Comparison of ENCODE assay signal across 8 cellular contexts in genomic region chr11:2883717-2884423, GRCh38. TPM values are rescaled to one million over a fixed set of nuclear protein-coding genes. Genes with fewer than 3 reads are reported as not detected.
DNase-seq lines count a peak whose midpoint lies in the region; ATAC-seq and TF ChIP-seq lines count a peak whose summit lies in the region.

No MANE protein-coding gene starts in this region.

- CTCF ChIA-PET in CD4-positive, alpha-beta T cell (lab: Charles Lee): interaction anchor here (0.8 to 1.1 kb wide), 2 partner anchors 8 to 351 kb away, joined by 3 to 4 read pairs; no protein-coding TSS in a partner anchor

- no peaks in the 10 kb centered on the region for H3K9me3 Mint-ChIP-seq in CD4-positive, alpha-beta T cell

- WGBS in ovary, 3 donors: 1 to 2% (median 1%) methylated on average over 68 to 90 of the region's 90 CpGs

- H3K27ac ChIP-seq in CD4-positive, alpha-beta T cell (ENCODE audit: low read depth, low read length): no peak overlapping the region
- H3K27ac ChIP-seq in SJSA1 (0 out of 2 replicates have a peak overlapping the region, but pooled peaks have one; percentile 4), ovary (peak overlapping the region; percentile 87 to 93)

- peaks cover 19% of the 10 kb centered on the region for H3K4me1 Mint-ChIP-seq in CD4-positive, alpha-beta T cell (ENCODE audit: low read depth)

- no peak for TF ChIP-seq POLR2A in ovary (IDR thresholded peaks at IDR 0.05)

- H3K4me3 ChIP-seq in SJSA1: peak overlapping the region; percentile 69
- H3K4me3 ChIP-seq in foreskin fibroblast (ENCODE audit: low read depth in 1 of 2, low read length in 2 of 2): peak overlapping the region; percentile 48 to 64
- H3K4me3 ChIP-seq in ovary: peak overlapping the region; percentile 75

- peak overlapping the region; percentile 80 for H3K4me3 Mint-ChIP-seq in CD4-positive, alpha-beta T cell

- H3K4me1 ChIP-seq in SJSA1 (replicated peaks) (peaks cover 26% of the 10 kb centered on the region), ovary (ENCODE audit: insufficient read depth) (peaks cover 5% of the 10 kb centered on the region)

- H3K36me3 ChIP-seq in SJSA1 (no peaks in the 10 kb centered on the region; the same call in 1 of the 2 replicates), ovary (no peaks in the 10 kb centered on the region)

- H3K27me3 ChIP-seq in CD4-positive, alpha-beta T cell (ENCODE audit: control insufficient read depth, insufficient read depth, low read length): peaks cover 4% of the 10 kb centered on the region
- H3K27me3 ChIP-seq in SJSA1 (replicated peaks) (peaks cover 14% of the 10 kb centered on the region), ovary (no peaks in the 10 kb centered on the region)

- no peaks in the 10 kb centered on the region for H3K27me3 Mint-ChIP-seq in CD4-positive, alpha-beta T cell

- ATAC-seq in CD4-positive, alpha-beta T cell (ENCODE audit: poor library complexity): no peak
- ATAC-seq in HG02798 (IDR thresholded peaks at IDR 0.05; ENCODE audit: poor library complexity, unreplicated experiment) (no peak), HG02938 (IDR thresholded peaks at IDR 0.05; ENCODE audit: unreplicated experiment) (no peak), GM19023 (IDR thresholded peaks at IDR 0.05; ENCODE audit: unreplicated experiment) (no peak)

- H3K27ac Mint-ChIP-seq in CD4-positive, alpha-beta T cell: no peak overlapping the region

- no peak for DNase-seq in CD4-positive, alpha-beta T cell
- DNase-seq in SJSA1 (ENCODE audit: low read depth in 1 of 2, low spot score in 2 of 2): no peak
- DNase-seq in foreskin fibroblast: peak in 1 of 2 donors; percentile 46
- DNase-seq in ovary: peak; percentile 59 to 82 (median 76)
- DNase-seq in HK-2 (ENCODE audit: unreplicated experiment): no peak

- TF ChIP-seq EP300 in ovary (IDR thresholded peaks at IDR 0.05): no peak

- TF ChIP-seq CTCF in CD4-positive, alpha-beta T cell (IDR thresholded peaks at IDR 0.05): no peak
- TF ChIP-seq CTCF in foreskin fibroblast (IDR thresholded peaks at IDR 0.05; ENCODE audit: low read depth, low read length) (no peak), ovary (IDR thresholded peaks at IDR 0.05) (no peak)

- intact Hi-C loops in CD4-positive, alpha-beta T cell (cut with DNase I, micrococcal nuclease): loop anchor here in 1 of 2 experiments (10.0 kb wide), 1 partner anchor 541 kb away; no protein-coding TSS in a partner anchor
- intact Hi-C loops in ovary (cut with DNase I): loop anchor here in 3 of 4 donors (2.0 to 10.0 kb wide), 5 partner anchors 57 to 199 kb away; partner anchors contain the start of gene KCNQ1OT1 (in 1 of the 3)

- POLR2A ChIA-PET in CD4-positive, alpha-beta T cell (lab: Charles Lee): no interaction called here

- H3K9me3 ChIP-seq in CD4-positive, alpha-beta T cell (ENCODE audit: control insufficient read depth, low read length): no peaks in the 10 kb centered on the region
- H3K9me3 ChIP-seq in SJSA1 (replicated peaks) (peaks cover 4% of the 10 kb centered on the region), ovary (peaks cover 0 to 6% of the 10 kb centered on the region in 2 donors)

- H3K36me3 Mint-ChIP-seq in CD4-positive, alpha-beta T cell (ENCODE audit: low read depth): no peaks in the 10 kb centered on the region

RNA-seq across cellular contexts. Expression of gene CDKN1C, which starts 1.7 kb away (rescaled TPM):
- 1 to 10 TPM; 1.9 to 2.5 TPM for total RNA-seq in CD4-positive, alpha-beta T cell
- total RNA-seq in SJSA1 (2014; rRNA removed; shearing (Covaris generic)): 15.0 and 23.4 TPM in 2 replicates
- 100 to 1,000 TPM; 158 to 363 (median 236) TPM for total RNA-seq in ovary
- 100 to 1,000 TPM in 1 of 2 donors, 10 to 100 TPM in 1; 72.3 to 142 TPM for polyA plus RNA-seq in ovary

RNA-seq across cellular contexts. Expression of gene PHLDA2, which starts 45.4 kb away (rescaled TPM):
- 1 to 10 TPM; 1.1 to 1.3 TPM for total RNA-seq in CD4-positive, alpha-beta T cell
- total RNA-seq in SJSA1 (2014; rRNA removed; shearing (Covaris generic)): 28.0 and 34.6 TPM in 2 replicates
- 10 to 100 TPM in 1 of 7 donors, 1 to 10 TPM in 3, under 1 TPM in 3; 0.60 to 11.3 (median 1.7) TPM for total RNA-seq in ovary
- 1 to 10 TPM in 1 of 2 donors, not detected in 1; 4.4 TPM for polyA plus RNA-seq in ovary

Comparison
In these comparisons a context has a peak if more than half of its experiments do, and no peak if none do; other contexts are left out.
1. DNase-seq: peak in ovary (5 of 5); none in CD4-positive, alpha-beta T cell (0 of 10), SJSA1 (0 of 2) and HK-2 (single experiment).
2. Peak in every context shown above with its lines, with median percentiles within 50 percentile points of each other: H3K4me3 ChIP-seq.